In genomic region chr5:113089653-113090335, GRCh38 we compare ENCODE assay signal across 18 cellular contexts.
A peak's percentile ranks its signal among the peaks of the same experiment; 100 is the strongest.
DNase-seq lines count a peak whose midpoint lies in the region; ATAC-seq and TF ChIP-seq lines count a peak whose summit lies in the region.
"Had no signal": no experiment of that assay in that cellular context is flagged by ENCODE, and none has a peak within 500 bp of the region (broad histone marks: within the 10 kb centered on the region; RNA-seq: fewer than 3 reads in every experiment).

No MANE protein-coding gene starts in this region.

- in situ Hi-C loops in IMR-90 (cut with MboI; ENCODE audit: low sequenced_read_pairs): no loop called here

- WGBS in IMR-90 (ENCODE audit: extremely low coverage in 2 of 2, insufficient read length in 1 of 2), 2 experiments: 73% methylated on average over 5 of the region's 6 CpGs; no CpG with 5 or more reads in 1 of the 2 experiments
- WGBS in sigmoid colon, 2 donors: 82 to 90% methylated on average over 6 of the region's 6 CpGs

- H4K8ac ChIP-seq in IMR-90 (ENCODE audit: low read depth in 2 of 2, low read length in 2 of 2): peak overlapping the region in 1 of 2 experiments; percentile 44; a peak in 1 of 4 replicates

- no peak overlapping the region for H2AK9ac ChIP-seq in IMR-90 (replicated peaks; ENCODE audit: low read depth, low read length, poor library complexity)

- peaks cover 9% of the 10 kb centered on the region; the same call in 1 of the 2 replicates for H3K9me1 ChIP-seq in IMR-90 (ENCODE audit: insufficient read depth, low read length)

- BruUV-seq in IMR-90 (replicated peaks; lab: Mats Ljungman, UMichigan): no TSS peak

- peaks cover 34% of the 10 kb centered on the region for H3K4me1 Mint-ChIP-seq in chondrocyte (ENCODE audit: low read depth)
- H3K4me1 Mint-ChIP-seq: GM23338 had no signal

- no peak overlapping the region for H3K18ac ChIP-seq in IMR-90 (ENCODE audit: low read depth, low read length)

- H4K91ac ChIP-seq in IMR-90 (ENCODE audit: insufficient read depth, low read depth, low read length): no peak overlapping the region

- no peak overlapping the region for H3K14ac ChIP-seq in IMR-90 (replicated peaks; ENCODE audit: low read depth, low read length)

- H3K27me3 Mint-ChIP-seq in chondrocyte (ENCODE audit: low read depth): no peaks in the 10 kb centered on the region
- H3K27me3 Mint-ChIP-seq: stimulated activated naive CD8-positive, alpha-beta T cell treated with anti-CD3 and anti-CD28 coated beads, Interleukin-15, amount 100 ng/mL, for 72 hours; T-helper 17 cell had no signal

- H3K4me2 ChIP-seq in IMR-90 (ENCODE audit: low read depth, low read length): peak overlapping the region; percentile 4; the same call in 1 of the 2 replicates
- H3K4me2 ChIP-seq: BLaER1, GM23338 had no signal

- TF ChIP-seq RAD21 in IMR-90 (IDR thresholded peaks at IDR 0.05; ENCODE audit: low read length): no peak

- H3K36me3 ChIP-seq in IMR-90 (ENCODE audit: control insufficient read depth, insufficient read depth, low read length) (peaks cover 23% of the 10 kb centered on the region), sigmoid colon (no peaks in the 10 kb centered on the region)
- H3K36me3 ChIP-seq: BLaER1, colonic mucosa, left lung, neutrophil had no signal

- H3K9me3 Mint-ChIP-seq in chondrocyte (ENCODE audit: low read depth): no peaks in the 10 kb centered on the region
- H3K9me3 Mint-ChIP-seq: GM23338; stimulated activated naive CD8-positive, alpha-beta T cell treated with anti-CD3 and anti-CD28 coated beads, Interleukin-15, amount 100 ng/mL, for 72 hours had no signal

- no peak overlapping the region for H3K4me3 Mint-ChIP-seq in chondrocyte (ENCODE audit: unreplicated experiment)
- H3K4me3 Mint-ChIP-seq: activated CD4-positive, alpha-beta T cell treated with anti-CD3 and anti-CD28 coated beads for 36 hours; GM23338; stimulated activated naive CD8-positive, alpha-beta T cell treated with anti-CD3 and anti-CD28 coated beads, Interleukin-15, amount 100 ng/mL, for 72 hours; T-helper 17 cell had no signal

- no peak for TF ChIP-seq EP300 in sigmoid colon (IDR thresholded peaks at IDR 0.05)

- no peak overlapping the region for H3K4ac ChIP-seq in IMR-90 (ENCODE audit: low read depth, low read length)

- H3K9me3 ChIP-seq in IMR-90 (ENCODE audit: control insufficient read depth, insufficient read depth, low read length) (no peaks in the 10 kb centered on the region), sigmoid colon (no peaks in the 10 kb centered on the region)
- H3K9me3 ChIP-seq: BLaER1, colonic mucosa, left lung, neutrophil had no signal

- no peak for TF ChIP-seq POLR2A in IMR-90 (IDR thresholded peaks at IDR 0.05; ENCODE audit: low read depth, low read length)
- no peak for TF ChIP-seq POLR2A in sigmoid colon (IDR thresholded peaks at IDR 0.05)

- intact Hi-C loops in IMR-90 (cut with micrococcal nuclease) (no loop called here), sigmoid colon (cut with DNase I) (no loop called here)

- no peak overlapping the region for H2AFZ ChIP-seq in IMR-90 (replicated peaks; ENCODE audit: low read length, poor library complexity)
- H2AFZ ChIP-seq: GM23338 had no signal

- no peak overlapping the region for H3K4me3 ChIP-seq in IMR-90 (ENCODE audit: insufficient read depth, low read depth, low read length)
- H3K4me3 ChIP-seq in sigmoid colon: peak overlapping the region in 1 of 4 donors; percentile 9
- H3K4me3 ChIP-seq: BLaER1, colonic mucosa, GM23338, left lung had no signal

- H2BK20ac ChIP-seq in IMR-90 (ENCODE audit: low read depth, low read length): no peak overlapping the region

- TF ChIP-seq CTCF in IMR-90 (conservative IDR thresholded peaks at IDR 0.05; ENCODE audit: low read depth, low read length): no peak
- TF ChIP-seq CTCF in chondrocyte (IDR thresholded peaks at IDR 0.05): no peak
- TF ChIP-seq CTCF in sigmoid colon (IDR thresholded peaks at IDR 0.05): no peak

- dilution Hi-C loops in IMR-90 (cut with HindIII; ENCODE audit: low sequenced_read_pairs, unreplicated experiment): no loop called here

- H2BK15ac ChIP-seq in IMR-90 (ENCODE audit: low read depth, low read length): no peak overlapping the region

- H3K79me1 ChIP-seq in IMR-90 (ENCODE audit: low read depth in 1 of 2, low read length in 2 of 2): no peaks in the 10 kb centered on the region

- H3K56ac ChIP-seq in IMR-90 (ENCODE audit: extremely low read depth, insufficient read depth, low read length): no peak overlapping the region

- peak; percentile 54 for DNase-seq in IMR-90
- no peak for DNase-seq in chondrocyte (ENCODE audit: low spot score)
- DNase-seq in kidney glomerular epithelial cell (lab: John Stamatoyannopoulos, UW): peak; percentile 53
- DNase-seq in sigmoid colon: no peak
- no peak for DNase-seq in T-helper 9 cell
- DNase-seq in pons (ENCODE audit: low spot score): no peak
- no peak for DNase-seq in glomerular visceral epithelial cell (ENCODE audit: extremely low spot score)
- no peak for DNase-seq in medulla oblongata (ENCODE audit: extremely low spot score)
- DNase-seq: activated CD4-positive, alpha-beta T cell treated with anti-CD3 and anti-CD28 coated beads for 36 hours; activated T-cell treated with anti-CD3 and anti-CD28 coated beads, Interleukin-2, amount 50 U/mL, for 48 hours; colonic mucosa; stimulated activated naive CD8-positive, alpha-beta T cell treated with anti-CD3 and anti-CD28 coated beads, Interleukin-15, amount 100 ng/mL, for 72 hours; T-helper 17 cell had no signal

- no peak overlapping the region for H2BK120ac ChIP-seq in IMR-90 (ENCODE audit: low read depth, low read length)

- H3K23ac ChIP-seq in IMR-90 (ENCODE audit: low read depth, low read length): no peak overlapping the region

- ATAC-seq in IMR-90 (ENCODE audit: low read depth): peak; percentile 50
- ATAC-seq: esophagus mucosa, GM23338, left lung, T-helper 17 cell had no signal

- H3K27ac ChIP-seq in IMR-90 (ENCODE audit: insufficient read depth, low read length) (no peak overlapping the region), sigmoid colon (peak overlapping the region in 3 of 4 donors; percentile 31 to 51 (median 39))
- H3K27ac ChIP-seq: BLaER1, colonic mucosa, left lung, neutrophil had no signal

- H2BK5ac ChIP-seq in IMR-90 (ENCODE audit: low read depth, low read length, poor library complexity, severe bottlenecking): no peak overlapping the region

- no peaks in the 10 kb centered on the region for H3K27me3 ChIP-seq in IMR-90 (ENCODE audit: control insufficient read depth, insufficient read depth, low read length)
- no peaks in the 10 kb centered on the region for H3K27me3 ChIP-seq in sigmoid colon
- H3K27me3 ChIP-seq: BLaER1, colonic mucosa, left lung had no signal

- H4K20me1 ChIP-seq in IMR-90 (ENCODE audit: insufficient read depth, low read length): peaks cover 4% of the 10 kb centered on the region; the same call in 1 of the 2 replicates
- H4K20me1 ChIP-seq: BLaER1 had no signal

- POLR2A ChIA-PET in IMR-90 (lab: Charles Lee; ENCODE audit: unreplicated experiment): interaction anchor here (0.6 kb wide), 1 partner anchor 398 kb away, joined by 3 read pairs; the partner anchor contains the start of gene MCC

- no peak overlapping the region for H3K9ac ChIP-seq in IMR-90 (ENCODE audit: low read depth, low read length)
- H3K9ac ChIP-seq: BLaER1 had no signal

- no peak overlapping the region for H2AK5ac ChIP-seq in IMR-90 (ENCODE audit: low read depth, low read length)

- H3K4me1 ChIP-seq in IMR-90 (ENCODE audit: control insufficient read depth, insufficient read depth, low read length) (peaks cover 6% of the 10 kb centered on the region), sigmoid colon (peaks cover 0 to 21% (median 19%) of the 10 kb centered on the region in 4 donors)
- H3K4me1 ChIP-seq: BLaER1, colonic mucosa had no signal

- no peak overlapping the region for H4K5ac ChIP-seq in IMR-90 (ENCODE audit: low read depth, low read length)

- H3K27ac Mint-ChIP-seq in chondrocyte (ENCODE audit: unreplicated experiment): peak overlapping the region; percentile 70
- H3K27ac Mint-ChIP-seq: activated CD4-positive, alpha-beta T cell treated with anti-CD3 and anti-CD28 coated beads for 36 hours; GM23338 had no signal

- H3K36me3 Mint-ChIP-seq in chondrocyte (ENCODE audit: low read depth): peaks cover 1% of the 10 kb centered on the region

- CTCF ChIA-PET in IMR-90 (lab: Yijun Ruan, JAX): interaction anchor here (1.3 kb wide), 1 partner anchor 205 kb away, joined by 3 read pairs; no protein-coding TSS in a partner anchor

TF ChIP-seq in IMR-90, 13 proteins besides CTCF, POLR2A, EP300 and RAD21:
- TF ChIP-seq NFE2L2 (IDR thresholded peaks at IDR 0.05; ENCODE audit: low read depth, low read length) (no peak), SMC3 (IDR thresholded peaks at IDR 0.05; ENCODE audit: low read depth, low read length) (no peak), BHLHE40 (IDR thresholded peaks at IDR 0.05; ENCODE audit: low read depth, low read length) (no peak), CEBPB (IDR thresholded peaks at IDR 0.05; ENCODE audit: low read depth, low read length) (no peak), MAZ (IDR thresholded peaks at IDR 0.05; ENCODE audit: borderline replicate concordance, low read depth, low read length) (no peak), RFX5 (IDR thresholded peaks at IDR 0.05; ENCODE audit: low read depth, low read length) (no peak)
- TF ChIP-seq, protein P1, sequence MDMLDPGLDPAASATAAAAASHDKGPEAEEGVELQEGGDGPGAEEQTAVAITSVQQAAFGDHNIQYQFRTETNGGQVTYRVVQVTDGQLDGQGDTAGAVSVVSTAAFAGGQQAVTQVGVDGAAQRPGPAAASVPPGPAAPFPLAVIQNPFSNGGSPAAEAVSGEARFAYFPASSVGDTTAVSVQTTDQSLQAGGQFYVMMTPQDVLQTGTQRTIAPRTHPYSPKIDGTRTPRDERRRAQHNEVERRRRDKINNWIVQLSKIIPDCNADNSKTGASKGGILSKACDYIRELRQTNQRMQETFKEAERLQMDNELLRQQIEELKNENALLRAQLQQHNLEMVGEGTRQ (IDR thresholded peaks at IDR 0.05; ENCODE audit: low read depth, low read length): no peak

Comparison
In these comparisons a context has a peak if more than half of its experiments do, and no peak if none do; other contexts are left out.
1. DNase-seq: peak in IMR-90 (single experiment) and kidney glomerular epithelial cell (single experiment); none in chondrocyte (single experiment), sigmoid colon (single experiment), T-helper 9 cell (single experiment), pons (single experiment), glomerular visceral epithelial cell (single experiment) and medulla oblongata (single experiment).